In genomic region chr9:133374612-133375115, GRCh38 we compare ENCODE assay signal across 8 cellular contexts. TPM values are rescaled to one million over a fixed set of nuclear protein-coding genes. Genes with fewer than 3 reads are reported as not detected.
DNase-seq lines count a peak whose midpoint lies in the region; ATAC-seq lines count a peak whose summit lies in the region.

No MANE protein-coding gene starts in this region.

- peak overlapping the region; percentile 98 for H3K4me3 Mint-ChIP-seq in activated naive CD4-positive, alpha-beta T cell treated with anti-CD3 and anti-CD28 coated beads for 36 hours
- peak overlapping the region; percentile 97 for H3K4me3 Mint-ChIP-seq in activated CD4-positive, alpha-beta memory T cell treated with anti-CD3 and anti-CD28 coated beads for 36 hours
- peak overlapping the region; percentile 89 for H3K4me3 Mint-ChIP-seq in stimulated activated effector memory CD8-positive, alpha-beta T cell treated with anti-CD3 and anti-CD28 coated beads, Interleukin-12 subunit alpha, Interleukin-12 subunit beta, amount 100 ng/mL, for 72 hours

- intact Hi-C loops in activated naive CD4-positive, alpha-beta T cell treated with anti-CD3 and anti-CD28 coated beads for 36 hours (cut with micrococcal nuclease): loop anchor here (5.0 kb wide), 3 partner anchors 242 to 1022 kb away; partner anchors contain the start of genes BRD3 and SETX
- intact Hi-C loops in activated CD4-positive, alpha-beta memory T cell treated with anti-CD3 and anti-CD28 coated beads for 36 hours (cut with micrococcal nuclease): loop anchor here (5.0 to 10.0 kb wide), 2 partner anchors 227 to 1020 kb away; no protein-coding TSS in a partner anchor
- intact Hi-C loops in right cardiac atrium (cut with DNase I): no loop called here

- peaks cover 51% of the 10 kb centered on the region for H3K36me3 Mint-ChIP-seq in activated naive CD4-positive, alpha-beta T cell treated with anti-CD3 and anti-CD28 coated beads for 36 hours (ENCODE audit: low read depth)
- H3K36me3 Mint-ChIP-seq in activated CD4-positive, alpha-beta memory T cell treated with anti-CD3 and anti-CD28 coated beads for 36 hours: peaks cover 48% of the 10 kb centered on the region
- peaks cover 58% of the 10 kb centered on the region for H3K36me3 Mint-ChIP-seq in stimulated activated effector memory CD8-positive, alpha-beta T cell treated with anti-CD3 and anti-CD28 coated beads, Interleukin-12 subunit alpha, Interleukin-12 subunit beta, amount 100 ng/mL, for 72 hours

- no peaks in the 10 kb centered on the region for H3K9me3 Mint-ChIP-seq in activated naive CD4-positive, alpha-beta T cell treated with anti-CD3 and anti-CD28 coated beads for 36 hours
- H3K9me3 Mint-ChIP-seq in activated CD4-positive, alpha-beta memory T cell treated with anti-CD3 and anti-CD28 coated beads for 36 hours: no peaks in the 10 kb centered on the region
- H3K9me3 Mint-ChIP-seq in stimulated activated effector memory CD8-positive, alpha-beta T cell treated with anti-CD3 and anti-CD28 coated beads, Interleukin-12 subunit alpha, Interleukin-12 subunit beta, amount 100 ng/mL, for 72 hours: no peaks in the 10 kb centered on the region

- no peak overlapping the region for H3K27ac ChIP-seq in right cardiac atrium (ENCODE audit: low read length)

- ATAC-seq in right cardiac atrium (no peak), esophagus mucosa (no peak), HG02970 (IDR thresholded peaks at IDR 0.05; ENCODE audit: low FRiP score, unreplicated experiment) (no peak)
- ATAC-seq in stimulated activated effector memory CD8-positive, alpha-beta T cell treated with anti-CD3 and anti-CD28 coated beads, Interleukin-12 subunit alpha, Interleukin-12 subunit beta, amount 100 ng/mL, for 72 hours: peak; percentile 44

- CTCF ChIA-PET in activated naive CD4-positive, alpha-beta T cell treated with anti-CD3 and anti-CD28 coated beads for 36 hours (lab: Charles Lee): interaction anchor here (0.6 to 4.7 kb wide), 4 partner anchors 17 to 405 kb away, joined by 3 to 48 read pairs (median 4); partner anchors contain the start of genes SURF1 and SURF2
- CTCF ChIA-PET in activated CD4-positive, alpha-beta memory T cell treated with anti-CD3 and anti-CD28 coated beads for 36 hours (lab: Charles Lee): interaction anchor here (0.7 to 6.5 kb wide), 3 partner anchors 25 to 33 kb away, joined by 3 to 76 read pairs (median 3); partner anchors contain the start of genes MED22 and RPL7A

- no peaks in the 10 kb centered on the region for H3K9me3 ChIP-seq in right cardiac atrium (ENCODE audit: control insufficient read depth, low read length)

- H3K4me1 Mint-ChIP-seq in activated naive CD4-positive, alpha-beta T cell treated with anti-CD3 and anti-CD28 coated beads for 36 hours (ENCODE audit: low read depth): peaks cover 46% of the 10 kb centered on the region
- peaks cover 48% of the 10 kb centered on the region for H3K4me1 Mint-ChIP-seq in activated CD4-positive, alpha-beta memory T cell treated with anti-CD3 and anti-CD28 coated beads for 36 hours (ENCODE audit: low read depth)
- H3K4me1 Mint-ChIP-seq in stimulated activated effector memory CD8-positive, alpha-beta T cell treated with anti-CD3 and anti-CD28 coated beads, Interleukin-12 subunit alpha, Interleukin-12 subunit beta, amount 100 ng/mL, for 72 hours: peaks cover 38% of the 10 kb centered on the region

- WGBS in right cardiac atrium: 14% methylated on average over 12 of the region's 12 CpGs

- peak overlapping the region; percentile 97 for H3K27ac Mint-ChIP-seq in activated naive CD4-positive, alpha-beta T cell treated with anti-CD3 and anti-CD28 coated beads for 36 hours
- H3K27ac Mint-ChIP-seq in activated CD4-positive, alpha-beta memory T cell treated with anti-CD3 and anti-CD28 coated beads for 36 hours: peak overlapping the region; percentile 96
- peak overlapping the region; percentile 98 for H3K27ac Mint-ChIP-seq in stimulated activated effector memory CD8-positive, alpha-beta T cell treated with anti-CD3 and anti-CD28 coated beads, Interleukin-12 subunit alpha, Interleukin-12 subunit beta, amount 100 ng/mL, for 72 hours

- H3K27me3 ChIP-seq in right cardiac atrium (ENCODE audit: control insufficient read depth, insufficient read depth): no peaks in the 10 kb centered on the region

- DNase-seq in activated naive CD4-positive, alpha-beta T cell treated with anti-CD3 and anti-CD28 coated beads for 36 hours: peak; percentile 62
- DNase-seq in activated naive CD4-positive, alpha-beta T cell (lab: John Stamatoyannopoulos, UW): no peak
- DNase-seq in activated CD4-positive, alpha-beta memory T cell treated with anti-CD3 and anti-CD28 coated beads for 36 hours: peak; percentile 47
- DNase-seq in right cardiac atrium: no peak
- no peak for DNase-seq in stimulated activated effector memory CD8-positive, alpha-beta T cell treated with anti-CD3 and anti-CD28 coated beads, Interleukin-12 subunit alpha, Interleukin-12 subunit beta, amount 100 ng/mL, for 72 hours (ENCODE audit: low spot score in 2 of 2)
- DNase-seq in activated CD4-positive, alpha-beta T cell treated with anti-CD3 and anti-CD28 coated beads, Interleukin-2, amount 50 U/mL, for 4 hours: no peak

- H3K27me3 Mint-ChIP-seq in activated naive CD4-positive, alpha-beta T cell treated with anti-CD3 and anti-CD28 coated beads for 36 hours (ENCODE audit: low read depth): no peaks in the 10 kb centered on the region
- H3K27me3 Mint-ChIP-seq in activated CD4-positive, alpha-beta memory T cell treated with anti-CD3 and anti-CD28 coated beads for 36 hours: no peaks in the 10 kb centered on the region

- H3K4me3 ChIP-seq in right cardiac atrium (ENCODE audit: low read length): peak overlapping the region; percentile 97

- peaks cover 19% of the 10 kb centered on the region for H3K4me1 ChIP-seq in right cardiac atrium (ENCODE audit: control insufficient read depth, insufficient read depth, low read length)

- POLR2A ChIA-PET in activated CD4-positive, alpha-beta memory T cell treated with anti-CD3 and anti-CD28 coated beads for 36 hours (lab: Charles Lee): interaction anchor here (0.6 to 14.2 kb wide), 7 partner anchors 10 to 343 kb away, joined by 3 to 381 read pairs (median 5); partner anchors contain the start of genes MED22, REXO4, RPL7A and SURF1

RNA-seq across cellular contexts. Expression of gene SURF4, which starts 1.2 kb away (rescaled TPM):
- 100 to 1,000 TPM; 299 to 302 TPM for total RNA-seq in activated naive CD4-positive, alpha-beta T cell treated with anti-CD3 and anti-CD28 coated beads for 36 hours
- 100 to 1,000 TPM; 358 to 368 TPM for total RNA-seq in activated CD4-positive, alpha-beta memory T cell treated with anti-CD3 and anti-CD28 coated beads for 36 hours
- total RNA-seq in right cardiac atrium: 100 to 1,000 TPM in 1 of 4 donors, 10 to 100 TPM in 3; 70.2 to 129 (median 91.5) TPM
- polyA plus RNA-seq in right cardiac atrium: 67.2 TPM
- 87.2 TPM for total RNA-seq in esophagus mucosa

RNA-seq across cellular contexts. Expression of gene STKLD1, which starts 1.5 kb away (rescaled TPM):
- total RNA-seq in activated naive CD4-positive, alpha-beta T cell treated with anti-CD3 and anti-CD28 coated beads for 36 hours: under 1 TPM; 0.35 to 0.41 TPM
- total RNA-seq in activated CD4-positive, alpha-beta memory T cell treated with anti-CD3 and anti-CD28 coated beads for 36 hours: under 1 TPM; 0.69 to 0.90 TPM
- total RNA-seq in right cardiac atrium (1 to 10 TPM in 1 of 4 donors, under 1 TPM in 2, not detected in 1; 0.31 to 1.0 (median 0.37) TPM), esophagus mucosa (0.40 TPM)
- polyA plus RNA-seq in right cardiac atrium: 1.3 TPM

RNA-seq across cellular contexts. Expression of gene SURF2, which starts 18.3 kb away (rescaled TPM):
- total RNA-seq in activated naive CD4-positive, alpha-beta T cell treated with anti-CD3 and anti-CD28 coated beads for 36 hours: 10 to 100 TPM; 15.0 to 16.2 TPM
- 10 to 100 TPM; 12.5 to 15.5 TPM for total RNA-seq in activated CD4-positive, alpha-beta memory T cell treated with anti-CD3 and anti-CD28 coated beads for 36 hours
- total RNA-seq in right cardiac atrium: 10 to 100 TPM; 11.3 to 13.3 (median 12.5) TPM
- polyA plus RNA-seq in right cardiac atrium: 23.4 TPM
- 25.6 TPM for total RNA-seq in esophagus mucosa

RNA-seq across cellular contexts. Expression of gene SURF1, which starts 18.4 kb away (rescaled TPM):
- total RNA-seq in activated naive CD4-positive, alpha-beta T cell treated with anti-CD3 and anti-CD28 coated beads for 36 hours: 10 to 100 TPM; 24.9 to 27.8 TPM
- total RNA-seq in activated CD4-positive, alpha-beta memory T cell treated with anti-CD3 and anti-CD28 coated beads for 36 hours: 10 to 100 TPM; 24.7 to 26.0 TPM
- 10 to 100 TPM; 34.0 to 54.4 (median 43.1) TPM for total RNA-seq in right cardiac atrium
- 98.8 TPM for polyA plus RNA-seq in right cardiac atrium
- 25.4 TPM for total RNA-seq in esophagus mucosa

RNA-seq across cellular contexts. Expression of gene RPL7A, which starts 26.6 kb away (rescaled TPM):
- 1,000 to 10,000 TPM; 3,985 to 4,111 TPM for total RNA-seq in activated naive CD4-positive, alpha-beta T cell treated with anti-CD3 and anti-CD28 coated beads for 36 hours
- 1,000 to 10,000 TPM; 3,340 to 3,454 TPM for total RNA-seq in activated CD4-positive, alpha-beta memory T cell treated with anti-CD3 and anti-CD28 coated beads for 36 hours
- 1,000 to 10,000 TPM in 3 of 4 donors, 100 to 1,000 TPM in 1; 973 to 1,213 (median 1,047) TPM for total RNA-seq in right cardiac atrium
- 1,455 TPM for polyA plus RNA-seq in right cardiac atrium
- total RNA-seq in esophagus mucosa: 2,377 TPM

Comparison
In these comparisons a context has a peak if more than half of its experiments do, and no peak if none do; other contexts are left out.
1. DNase-seq: peak in activated naive CD4-positive, alpha-beta T cell treated with anti-CD3 and anti-CD28 coated beads for 36 hours (single experiment) and activated CD4-positive, alpha-beta memory T cell treated with anti-CD3 and anti-CD28 coated beads for 36 hours (single experiment); none in activated naive CD4-positive, alpha-beta T cell (0 of 4), right cardiac atrium (0 of 3), stimulated activated effector memory CD8-positive, alpha-beta T cell treated with anti-CD3 and anti-CD28 coated beads, Interleukin-12 subunit alpha, Interleukin-12 subunit beta, amount 100 ng/mL, for 72 hours (0 of 2) and activated CD4-positive, alpha-beta T cell treated with anti-CD3 and anti-CD28 coated beads, Interleukin-2, amount 50 U/mL, for 4 hours (0 of 2).
2. intact Hi-C loops: an anchor here in activated naive CD4-positive, alpha-beta T cell treated with anti-CD3 and anti-CD28 coated beads for 36 hours (5.0 kb wide) and activated CD4-positive, alpha-beta memory T cell treated with anti-CD3 and anti-CD28 coated beads for 36 hours (5.0 to 10.0 kb wide); none called in right cardiac atrium.
3. Peak in every context shown above with its lines, with median percentiles within 50 percentile points of each other: H3K27ac Mint-ChIP-seq and H3K4me3 Mint-ChIP-seq.